2 cellular contexts compared by ENCODE assay signal in the genomic region with DNA sequence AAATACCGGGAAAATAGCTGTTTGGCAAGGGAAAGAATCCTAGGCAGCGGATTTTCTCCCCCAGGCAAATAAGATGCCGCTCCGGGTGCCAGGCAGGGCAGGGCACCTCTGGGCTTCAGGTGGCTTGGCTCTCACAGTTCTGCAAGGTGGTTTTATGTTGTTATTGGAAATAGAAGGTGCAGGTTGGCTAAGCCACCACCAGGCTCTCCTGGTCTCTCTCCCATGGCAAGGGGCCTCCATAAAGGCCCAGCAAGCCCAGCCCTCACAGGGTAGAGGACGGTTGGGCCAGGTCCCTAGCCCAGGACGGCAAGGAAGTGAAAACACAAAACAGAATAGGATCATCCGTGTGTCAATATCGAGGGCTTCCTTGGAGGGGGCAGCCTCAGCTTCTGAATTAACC.
TF ChIP-seq lines count a peak whose summit lies in the region.

No MANE protein-coding gene starts in this region.

TF ChIP-seq in GM23338, 12 proteins besides CTCF, POLR2A, EP300 and RAD21:
- TF ChIP-seq ZNF331 (CRISPR knock-in tag; IDR thresholded peaks at IDR 0.05; ENCODE audit: low read depth) (peak; percentile 84), JUNB (IDR thresholded peaks at IDR 0.05; ENCODE audit: unreplicated experiment) (no peak), STAT1 (IDR thresholded peaks at IDR 0.05; ENCODE audit: unreplicated experiment) (no peak)

TF ChIP-seq in IMR-90, 13 proteins besides CTCF, POLR2A, EP300 and RAD21:
- TF ChIP-seq, protein P1, sequence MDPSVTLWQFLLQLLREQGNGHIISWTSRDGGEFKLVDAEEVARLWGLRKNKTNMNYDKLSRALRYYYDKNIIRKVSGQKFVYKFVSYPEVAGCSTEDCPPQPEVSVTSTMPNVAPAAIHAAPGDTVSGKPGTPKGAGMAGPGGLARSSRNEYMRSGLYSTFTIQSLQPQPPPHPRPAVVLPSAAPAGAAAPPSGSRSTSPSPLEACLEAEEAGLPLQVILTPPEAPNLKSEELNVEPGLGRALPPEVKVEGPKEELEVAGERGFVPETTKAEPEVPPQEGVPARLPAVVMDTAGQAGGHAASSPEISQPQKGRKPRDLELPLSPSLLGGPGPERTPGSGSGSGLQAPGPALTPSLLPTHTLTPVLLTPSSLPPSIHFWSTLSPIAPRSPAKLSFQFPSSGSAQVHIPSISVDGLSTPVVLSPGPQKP (IDR thresholded peaks at IDR 0.05; ENCODE audit: borderline replicate concordance, low read depth, low read length): no peak
- TF ChIP-seq, protein P2, sequence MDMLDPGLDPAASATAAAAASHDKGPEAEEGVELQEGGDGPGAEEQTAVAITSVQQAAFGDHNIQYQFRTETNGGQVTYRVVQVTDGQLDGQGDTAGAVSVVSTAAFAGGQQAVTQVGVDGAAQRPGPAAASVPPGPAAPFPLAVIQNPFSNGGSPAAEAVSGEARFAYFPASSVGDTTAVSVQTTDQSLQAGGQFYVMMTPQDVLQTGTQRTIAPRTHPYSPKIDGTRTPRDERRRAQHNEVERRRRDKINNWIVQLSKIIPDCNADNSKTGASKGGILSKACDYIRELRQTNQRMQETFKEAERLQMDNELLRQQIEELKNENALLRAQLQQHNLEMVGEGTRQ (IDR thresholded peaks at IDR 0.05; ENCODE audit: low read depth, low read length): no peak
- TF ChIP-seq NFE2L2 (IDR thresholded peaks at IDR 0.05; ENCODE audit: low read depth, low read length): no peak
- no peak for TF ChIP-seq RCOR1 (IDR thresholded peaks at IDR 0.05; ENCODE audit: insufficient replicate concordance, low read length)
- TF ChIP-seq SMC3 (IDR thresholded peaks at IDR 0.05; ENCODE audit: low read depth, low read length): no peak
TF ChIP-seq in IMR-90: peak in this region for 0.
